In genomic region chr7:33108591-33108930, GRCh38 we compare ENCODE assay signal across 8 cellular contexts. TPM values are rescaled to one million over a fixed set of nuclear protein-coding genes. Genes with fewer than 3 reads are reported as not detected.
DNase-seq lines count a peak whose midpoint lies in the region; ATAC-seq and TF ChIP-seq lines count a peak whose summit lies in the region.

No MANE protein-coding gene starts in this region.

- H3K27me3 Mint-ChIP-seq in endothelial cell (ENCODE audit: unreplicated experiment), result no peaks in the 10 kb centered on the region

- peak overlapping the region; percentile 97 for H3K4me3 ChIP-seq in neuron (ENCODE audit: low read length)

- H3K9me3 Mint-ChIP-seq in endothelial cell (ENCODE audit: unreplicated experiment), result no peaks in the 10 kb centered on the region

- no peaks in the 10 kb centered on the region for H3K36me3 Mint-ChIP-seq in endothelial cell (ENCODE audit: low read depth, unreplicated experiment)

- DNase-seq in NCI-H2171 treated with DMSO at 0.1 percent for 48 hours (lab: John Stamatoyannopoulos, UW) (peak; percentile 31), NCI-H2171 (lab: John Stamatoyannopoulos, UW) (no peak), SW 1271 (lab: John Stamatoyannopoulos, UW) (peak; percentile 2 to 49), endothelial cell (ENCODE audit: low spot score) (no peak), iPS-NIHi7 (ENCODE audit: extremely low spot score) (no peak), anterior cingulate cortex (lab: John Stamatoyannopoulos, UW) (no peak)

- H3K36me3 ChIP-seq in neuron (ENCODE audit: insufficient read depth, low read length), result peaks cover 9% of the 10 kb centered on the region

- peaks cover 11% of the 10 kb centered on the region for H3K4me1 Mint-ChIP-seq in endothelial cell (ENCODE audit: unreplicated experiment)

- H3K9me3 ChIP-seq in neuron (ENCODE audit: low read length), result no peaks in the 10 kb centered on the region

- H3K4me1 ChIP-seq in neuron (ENCODE audit: insufficient read depth, low read length), result peaks cover 12% of the 10 kb centered on the region

- H3K4me3 Mint-ChIP-seq in endothelial cell (ENCODE audit: unreplicated experiment), result peak overlapping the region; percentile 93

- peak overlapping the region; percentile 7 for H3K27ac Mint-ChIP-seq in endothelial cell (ENCODE audit: unreplicated experiment)

- H2AFZ ChIP-seq in neuron (ENCODE audit: low read depth, low read length), result peak overlapping the region; percentile 48

- ATAC-seq in HG03066 (IDR thresholded peaks at IDR 0.05; ENCODE audit: low read depth, unreplicated experiment), result peak; percentile 7

- H3K27me3 ChIP-seq in neuron (ENCODE audit: insufficient read depth, low read length), result peaks cover 9% of the 10 kb centered on the region

- TF ChIP-seq CTCF in endothelial cell (IDR thresholded peaks at IDR 0.05; ENCODE audit: unreplicated experiment), result no peak

RNA-seq across cellular contexts. Expression of gene RP9, which starts 0.6 kb away (rescaled TPM):
- 25.4 TPM for total RNA-seq in endothelial cell (ENCODE audit: unreplicated experiment)

RNA-seq across cellular contexts. Expression of gene BBS9, which starts 20.8 kb away (rescaled TPM):
- total RNA-seq in endothelial cell (ENCODE audit: unreplicated experiment), result 33.0 TPM

RNA-seq across cellular contexts. Expression of gene NT5C3A, which starts 46.0 kb away (rescaled TPM):
- total RNA-seq in endothelial cell (ENCODE audit: unreplicated experiment), result 31.9 TPM

Comparison
In these comparisons a context has a peak if more than half of its experiments do, and no peak if none do; other contexts are left out.
1. DNase-seq: peak in NCI-H2171 treated with DMSO at 0.1 percent for 48 hours (single experiment) and SW 1271 (2 of 2); none in NCI-H2171 (single experiment), endothelial cell (single experiment), iPS-NIHi7 (single experiment) and anterior cingulate cortex (0 of 58).